In the genomic region with DNA sequence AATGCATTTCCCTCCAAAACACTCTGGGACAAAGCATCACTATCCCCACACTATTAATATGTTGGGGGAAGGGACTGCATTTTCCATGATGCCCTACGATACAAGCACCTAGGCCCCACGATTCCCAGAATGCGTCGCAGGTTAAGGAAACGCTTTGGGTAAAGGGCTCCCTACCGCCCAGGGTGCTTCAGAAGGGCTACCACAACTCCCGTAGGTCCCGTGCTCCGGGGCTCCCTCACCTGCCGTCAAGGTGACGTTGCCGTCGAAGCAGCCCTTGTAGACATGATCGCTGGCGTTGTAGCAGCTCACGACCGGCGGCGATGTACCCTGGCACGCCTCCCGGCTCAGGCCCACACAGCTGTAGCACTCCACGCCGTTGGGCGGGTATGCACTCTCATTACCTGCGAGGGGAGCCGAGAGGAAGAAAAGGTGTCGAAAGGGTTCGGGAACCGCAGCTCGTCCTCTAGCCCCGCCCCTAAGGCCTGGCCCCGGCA, we compare ENCODE assay signal across 8 cellular contexts. TPM values are rescaled to one million over a fixed set of nuclear protein-coding genes. Genes with fewer than 3 reads are reported as not detected.
DNase-seq lines count a peak whose midpoint lies in the region; ATAC-seq, FAIRE-seq and TF ChIP-seq lines count a peak whose summit lies in the region.

No MANE protein-coding gene starts in this region.

- peaks cover 5% of the 10 kb centered on the region for H3K4me1 ChIP-seq in muscle layer of colon (ENCODE audit: insufficient read depth, low read length)

- no peak for FAIRE-seq in bronchial epithelial cell (lab: Jason Lieb, UNC)

- CTCF ChIA-PET in AG04449 (lab: Yijun Ruan, JAX) = interaction anchor here (0.9 to 6.9 kb wide), 7 partner anchors 11 to 62 kb away, joined by 4 to 62 read pairs (median 6); no protein-coding TSS in a partner anchor

- TF ChIP-seq CTCF in AG04449 (IDR thresholded peaks at IDR 0.05; ENCODE audit: insufficient read depth, low read length, missing control alignments) (no peak), HL-60 (IDR thresholded peaks at IDR 0.05; ENCODE audit: insufficient read depth, low read length) (no peak), bronchial epithelial cell (IDR thresholded peaks at IDR 0.05; ENCODE audit: insufficient read depth, low read length, severe bottlenecking) (no peak)

- H3K36me3 ChIP-seq in bronchial epithelial cell (ENCODE audit: control insufficient read depth, insufficient read depth, low read length) = peaks cover 4% of the 10 kb centered on the region
- H3K36me3 ChIP-seq in muscle layer of colon (ENCODE audit: insufficient read depth, low read length) = no peaks in the 10 kb centered on the region

- H3K27me3 ChIP-seq in HL-60 (ENCODE audit: insufficient read depth, poor library complexity, severe bottlenecking) (peaks cover 9% of the 10 kb centered on the region), bronchial epithelial cell (ENCODE audit: control insufficient read depth, insufficient read depth, low read length) (no peaks in the 10 kb centered on the region), muscle layer of colon (ENCODE audit: control insufficient read depth in 1 of 2, insufficient read depth in 2 of 2, low read length in 2 of 2) (peaks cover 0 to 10% of the 10 kb centered on the region in 2 donors)

- DNase-seq in AG04449 (ENCODE audit: low read depth, low spot score) (no peak), HL-60 (ENCODE audit: low read depth in 1 of 2, low spot score in 1 of 2) (no peak), bronchial epithelial cell (ENCODE audit: low read depth) (no peak), SK-N-DZ (ENCODE audit: low spot score) (no peak)

- H3K27ac ChIP-seq in HL-60 (replicated peaks) = no peak overlapping the region
- no peak overlapping the region for H3K27ac ChIP-seq in muscle layer of colon (ENCODE audit: low read depth, low read length)

- H3K4me3 ChIP-seq in AG04449 (ENCODE audit: low read depth, low read length) = peak overlapping the region; percentile 82
- peak overlapping the region; percentile 81 for H3K4me3 ChIP-seq in HL-60 (replicated peaks; ENCODE audit: insufficient read depth, low read length)
- H3K4me3 ChIP-seq in bronchial epithelial cell (ENCODE audit: low read depth, low read length) = peak overlapping the region; percentile 31
- H3K4me3 ChIP-seq in muscle layer of colon (ENCODE audit: low read depth in 1 of 2, low read length in 2 of 2) = peak overlapping the region; percentile 60 to 93

- H3K9ac ChIP-seq in muscle layer of colon (ENCODE audit: low read length) = no peak overlapping the region

- POLR2A ChIA-PET in AG04449 (lab: Yijun Ruan, JAX) = no interaction called here

- no peaks in the 10 kb centered on the region for H3K9me3 ChIP-seq in muscle layer of colon (ENCODE audit: low read length)

- ATAC-seq in GM19328 (IDR thresholded peaks at IDR 0.05; ENCODE audit: unreplicated experiment) (no peak), HG03175 (IDR thresholded peaks at IDR 0.05; ENCODE audit: unreplicated experiment) (no peak), GM18867 (IDR thresholded peaks at IDR 0.05; ENCODE audit: unreplicated experiment) (no peak)

RNA-seq across cellular contexts. Expression of a gene that starts 2.5 kb away (rescaled TPM):
- 6.6 and 87.9 TPM in 2 replicates for total RNA-seq in bronchial epithelial cell
- 0.12 TPM in 1 of 2 replicates, not detected in the other for polyA plus RNA-seq in SK-N-DZ (2014; cell fraction: cytosol; rRNA removed)
- polyA plus RNA-seq in SK-N-DZ (2014; cell fraction: nucleus; rRNA removed) = not detected in 2 replicates

RNA-seq across cellular contexts. Expression of a gene that starts 41.6 kb away (rescaled TPM):
- total RNA-seq in bronchial epithelial cell = 7.9 and 32.3 TPM in 2 replicates
- polyA plus RNA-seq in SK-N-DZ (2014; cell fraction: cytosol; rRNA removed) = 4.5 and 6.5 TPM in 2 replicates
- 12.4 and 12.6 TPM in 2 replicates for polyA plus RNA-seq in SK-N-DZ (2014; cell fraction: nucleus; rRNA removed)

RNA-seq across cellular contexts. Expression of a gene that starts 48.2 kb away (rescaled TPM):
- total RNA-seq in bronchial epithelial cell = 0.26 TPM in 1 of 2 replicates, not detected in the other
- polyA plus RNA-seq in SK-N-DZ (2014; cell fraction: cytosol; rRNA removed) = not detected in 2 replicates
- not detected in 2 replicates for polyA plus RNA-seq in SK-N-DZ (2014; cell fraction: nucleus; rRNA removed)

Comparison
In these comparisons a context has a peak if more than half of its experiments do, and no peak if none do; other contexts are left out.
1. H3K4me3 ChIP-seq: peak in every context shown above with its lines; median percentile 82 in AG04449; 81 in HL-60; 76 in muscle layer of colon; 31 in bronchial epithelial cell.